In genomic region chr1:67468066-67468718, GRCh38 we compare ENCODE assay signal across 17 cellular contexts. TPM values are rescaled to one million over a fixed set of nuclear protein-coding genes. Genes with fewer than 3 reads are reported as not detected.
DNase-seq lines count a peak whose midpoint lies in the region; ATAC-seq, FAIRE-seq and TF ChIP-seq lines count a peak whose summit lies in the region.
"Had no signal": no experiment of that assay in that cellular context is flagged by ENCODE, and none has a peak within 500 bp of the region (broad histone marks: within the 10 kb centered on the region; RNA-seq: fewer than 3 reads in every experiment).

No MANE protein-coding gene starts in this region.

- no peak overlapping the region for H2BK120ac ChIP-seq in H9 (ENCODE audit: low read depth, low read length, poor library complexity, severe bottlenecking)

- H3K27me3 ChIP-seq in ACC112 (ENCODE audit: insufficient read depth, low read length), result peaks cover 13% of the 10 kb centered on the region; the same call in 1 of the 2 replicates
- no peaks in the 10 kb centered on the region for H3K27me3 ChIP-seq in bronchial epithelial cell (ENCODE audit: control insufficient read depth, insufficient read depth, low read length)
- no peaks in the 10 kb centered on the region for H3K27me3 ChIP-seq in H9 (ENCODE audit: insufficient read depth, low read length)
- H3K27me3 ChIP-seq in small intestine (ENCODE audit: control insufficient read depth in 2 of 2, insufficient read depth in 2 of 2, low read length in 2 of 2), result no peaks in the 10 kb centered on the region

- CTCF ChIA-PET in activated naive CD4-positive, alpha-beta T cell treated with anti-CD3 and anti-CD28 coated beads for 36 hours (lab: Charles Lee), result no interaction called here

- H3K4ac ChIP-seq in H9 (ENCODE audit: low read depth, low read length), result no peak overlapping the region

- WGBS in H9 (ENCODE audit: extremely low coverage, insufficient read length, low lambda C conversion rate), result no CpG with 5 or more reads among the region's 4 CpGs
- WGBS in small intestine, 3 donors, result 69 to 88% (median 70%) methylated on average over 4 of the region's 4 CpGs

- H3K79me2 ChIP-seq in ACC112 (ENCODE audit: control insufficient read depth, insufficient read depth, low read length, unreplicated experiment) (no peaks in the 10 kb centered on the region), H9 (ENCODE audit: insufficient read depth, low read length) (no peaks in the 10 kb centered on the region)

- H3K56ac ChIP-seq in H9 (ENCODE audit: insufficient read length, low read depth, low read length), result no peak overlapping the region

- no peaks in the 10 kb centered on the region for H3K9me3 ChIP-seq in H9 (ENCODE audit: control insufficient read depth, low read depth, low read length)
- no peaks in the 10 kb centered on the region for H3K9me3 ChIP-seq in small intestine (ENCODE audit: control insufficient read depth, low read depth)

- peaks cover 26% of the 10 kb centered on the region for H3K27me3 Mint-ChIP-seq in H9 (ENCODE audit: low read depth)
- no peaks in the 10 kb centered on the region for H3K27me3 Mint-ChIP-seq in activated naive CD4-positive, alpha-beta T cell treated with anti-CD3 and anti-CD28 coated beads for 36 hours (ENCODE audit: low read depth)

- no peak for TF ChIP-seq CTCF in bronchial epithelial cell (IDR thresholded peaks at IDR 0.05; ENCODE audit: insufficient read depth, low read length, severe bottlenecking)
- TF ChIP-seq CTCF in H9 (conservative IDR thresholded peaks at IDR 0.05), result no peak

- H3K14ac ChIP-seq in H9 (ENCODE audit: insufficient read depth, low read length), result no peak overlapping the region

- peaks cover 16 to 19% of the 10 kb centered on the region in 2 experiments for H3K4me1 Mint-ChIP-seq in H9
- H3K4me1 Mint-ChIP-seq in activated naive CD4-positive, alpha-beta T cell treated with anti-CD3 and anti-CD28 coated beads for 36 hours (ENCODE audit: low read depth), result no peaks in the 10 kb centered on the region

- H3K27ac Mint-ChIP-seq in H9, result no peak overlapping the region; a peak in 1 of 7 replicates
- no peak overlapping the region for H3K27ac Mint-ChIP-seq in activated naive CD4-positive, alpha-beta T cell treated with anti-CD3 and anti-CD28 coated beads for 36 hours
- H3K27ac Mint-ChIP-seq: activated naive CD4-positive, alpha-beta T cell treated with anti-CD3 and anti-CD28 coated beads, Interleukin-2, amount 50 U/mL, for 72 hours; CD8-positive, alpha-beta T cell had no signal

- intact Hi-C loops in activated naive CD4-positive, alpha-beta T cell treated with anti-CD3 and anti-CD28 coated beads for 36 hours (cut with micrococcal nuclease), result no loop called here

- H3K23me2 ChIP-seq in H9 (ENCODE audit: insufficient read length, low read depth, low read length, poor library complexity, severe bottlenecking), result no peaks in the 10 kb centered on the region

- no peak overlapping the region for H2AK5ac ChIP-seq in H9 (ENCODE audit: insufficient read length, low read length)

- FAIRE-seq in bronchial epithelial cell (lab: Jason Lieb, UNC) (no peak), small intestine (lab: Jason Lieb, UNC) (no peak)
- FAIRE-seq: GM12891 had no signal

- H3K4me1 ChIP-seq in ACC112 (ENCODE audit: control insufficient read depth, insufficient read depth, low read length, unreplicated experiment), result peaks cover 6% of the 10 kb centered on the region
- H3K4me1 ChIP-seq in H9 (ENCODE audit: insufficient read depth, low read length), result peaks cover 2% of the 10 kb centered on the region; the same call in 1 of the 2 replicates
- no peaks in the 10 kb centered on the region for H3K4me1 ChIP-seq in small intestine (ENCODE audit: control insufficient read depth in 2 of 2, insufficient read depth in 1 of 2, low read depth in 1 of 2, low read length in 1 of 2)

- no peaks in the 10 kb centered on the region for H3K9me3 Mint-ChIP-seq in H9
- H3K9me3 Mint-ChIP-seq in activated naive CD4-positive, alpha-beta T cell treated with anti-CD3 and anti-CD28 coated beads for 36 hours, result no peaks in the 10 kb centered on the region
- H3K9me3 Mint-ChIP-seq: activated naive CD4-positive, alpha-beta T cell treated with anti-CD3 and anti-CD28 coated beads, Interleukin-2, amount 50 U/mL, for 72 hours; CD8-positive, alpha-beta T cell had no signal

- H4K5ac ChIP-seq in H9 (ENCODE audit: insufficient read length, low read depth, low read length), result no peak overlapping the region

- H3K4me3 Mint-ChIP-seq in H9, result no peak overlapping the region
- H3K4me3 Mint-ChIP-seq in activated naive CD4-positive, alpha-beta T cell treated with anti-CD3 and anti-CD28 coated beads for 36 hours, result no peak overlapping the region
- H3K4me3 Mint-ChIP-seq: CD8-positive, alpha-beta T cell had no signal

- no peaks in the 10 kb centered on the region for H3K79me1 ChIP-seq in H9 (ENCODE audit: insufficient read depth, low read depth, low read length, poor library complexity, severe bottlenecking)

- no peak overlapping the region for H3T11ph ChIP-seq in H9 (ENCODE audit: low read length)

- H3K9ac ChIP-seq in H9 (ENCODE audit: extremely low read depth, insufficient read length, low read length), result no peak overlapping the region

- H3K4me3 ChIP-seq in ACC112 (ENCODE audit: low read depth, low read length) (no peak overlapping the region), bronchial epithelial cell (ENCODE audit: low read depth, low read length) (no peak overlapping the region), small intestine (ENCODE audit: low read depth in 1 of 2, low read length in 2 of 2) (no peak overlapping the region)

- no peak overlapping the region for H3K4me2 ChIP-seq in H9 (ENCODE audit: insufficient read depth, insufficient read length, low read length)

- H4K91ac ChIP-seq in H9 (ENCODE audit: insufficient read length, low read depth, low read length), result no peak overlapping the region

- DNase-seq in HPDE6-E6E7 (ENCODE audit: extremely low spot score) (peak; percentile 47), bronchial epithelial cell (ENCODE audit: low read depth) (peak; percentile 77), occipital lobe (lab: John Stamatoyannopoulos, UW) (peak; percentile 30), H9 (no peak), small intestine (no peak)
- no peak for DNase-seq in activated naive CD4-positive, alpha-beta T cell treated with anti-CD3 and anti-CD28 coated beads for 36 hours
- no peak for DNase-seq in stimulated activated naive CD8-positive, alpha-beta T cell treated with anti-CD3 and anti-CD28 coated beads, Interleukin-15, Interleukin-2, amounts not matched to agents 100 U/mL and 50 U/mL, for 24 hours
- DNase-seq: ACHN; activated CD4-positive, alpha-beta T cell treated with anti-CD3 and anti-CD28 coated beads, Interleukin-2, amount 50 U/mL, for 4 hours; CD8-positive, alpha-beta T cell; GOT3; NCI-H1930; NCI-H524 treated with DMSO at 0.1 percent for 48 hours; stimulated activated naive CD4-positive, alpha-beta T cell treated with Interleukin-2 at 50 U/mL for 16 hours had no signal

- no peak overlapping the region for H2BK5ac ChIP-seq in H9 (ENCODE audit: insufficient read length, low read length)

- no peak overlapping the region for H2BK15ac ChIP-seq in H9 (ENCODE audit: low read depth, low read length)

- peak overlapping the region; percentile 58 for H2AFZ ChIP-seq in ACC112 (ENCODE audit: low read length, unreplicated experiment)
- no peak overlapping the region for H2AFZ ChIP-seq in H9 (ENCODE audit: low read length)

- no peaks in the 10 kb centered on the region for H3K36me3 Mint-ChIP-seq in H9 (ENCODE audit: insufficient read depth in 1 of 3, low read depth in 3 of 3)
- H3K36me3 Mint-ChIP-seq in activated naive CD4-positive, alpha-beta T cell treated with anti-CD3 and anti-CD28 coated beads for 36 hours (ENCODE audit: low read depth), result no peaks in the 10 kb centered on the region
- H3K36me3 Mint-ChIP-seq: activated naive CD4-positive, alpha-beta T cell treated with anti-CD3 and anti-CD28 coated beads, Interleukin-2, amount 50 U/mL, for 72 hours; CD8-positive, alpha-beta T cell had no signal

- no peak for ATAC-seq in stimulated activated naive CD8-positive, alpha-beta T cell treated with anti-CD3 and anti-CD28 coated beads, Interleukin-15, Interleukin-2, amounts not matched to agents 100 U/mL and 50 U/mL, for 24 hours
- ATAC-seq: activated naive CD4-positive, alpha-beta T cell treated with anti-CD3 and anti-CD28 coated beads, Interleukin-2, amount 50 U/mL, for 72 hours; CD8-positive, alpha-beta T cell had no signal

- H4K8ac ChIP-seq in H9 (replicated peaks; ENCODE audit: insufficient read length, low read depth, low read length), result no peak overlapping the region

- no peak overlapping the region for H2BK20ac ChIP-seq in H9 (ENCODE audit: low read depth, low read length, poor library complexity, severe bottlenecking)

- no peak overlapping the region for H3K18ac ChIP-seq in H9 (ENCODE audit: insufficient read length, low read depth, low read length)

- no peak overlapping the region for H3K23ac ChIP-seq in H9 (ENCODE audit: insufficient read length, low read depth, low read length)

- H3K36me3 ChIP-seq in ACC112 (ENCODE audit: insufficient read depth, low read length) (no peaks in the 10 kb centered on the region), bronchial epithelial cell (ENCODE audit: control insufficient read depth, insufficient read depth, low read length) (no peaks in the 10 kb centered on the region), small intestine (ENCODE audit: control insufficient read depth in 2 of 2, insufficient read depth in 2 of 2, low read length in 2 of 2) (no peaks in the 10 kb centered on the region)

- H3K27ac ChIP-seq in ACC112 (ENCODE audit: low read depth, low read length), result no peak overlapping the region
- H3K27ac ChIP-seq in H9 (ENCODE audit: insufficient read length, low read depth, low read length), result no peak overlapping the region
- no peak overlapping the region for H3K27ac ChIP-seq in small intestine (ENCODE audit: low read depth in 1 of 2, low read length in 1 of 2)

- H4K20me1 ChIP-seq in H9 (ENCODE audit: control insufficient read depth, insufficient read depth, insufficient read length), result no peaks in the 10 kb centered on the region

- H2BK12ac ChIP-seq in H9 (ENCODE audit: insufficient read length, low read depth, low read length), result no peak overlapping the region

RNA-seq across cellular contexts. Expression of gene SERBP1, which starts 38.0 kb away (rescaled TPM):
- total RNA-seq in bronchial epithelial cell (247 and 282 TPM in 2 replicates), occipital lobe (188 TPM), H9 (2021) (495 and 500 TPM in 2 replicates)
- total RNA-seq in activated naive CD4-positive, alpha-beta T cell treated with anti-CD3 and anti-CD28 coated beads for 36 hours, result 100 to 1,000 TPM; 527 to 537 TPM
- 100 to 1,000 TPM in 2 of 3 donors, 10 to 100 TPM in 1; 90.8 to 194 (median 113) TPM for polyA plus RNA-seq in small intestine

Comparison
In these comparisons a context has a peak if more than half of its experiments do, and no peak if none do; other contexts are left out.
1. DNase-seq: peak in HPDE6-E6E7 (single experiment), bronchial epithelial cell (single experiment) and occipital lobe (single experiment); none in H9 (single experiment), activated naive CD4-positive, alpha-beta T cell treated with anti-CD3 and anti-CD28 coated beads for 36 hours (single experiment), stimulated activated naive CD8-positive, alpha-beta T cell treated with anti-CD3 and anti-CD28 coated beads, Interleukin-15, Interleukin-2, amounts not matched to agents 100 U/mL and 50 U/mL, for 24 hours (single experiment) and small intestine (single experiment).